ENCODE assay signal across 10 cellular contexts in genomic region chr3:119703900-119704531, GRCh38. TPM values are rescaled to one million over a fixed set of nuclear protein-coding genes. Genes with fewer than 3 reads are reported as not detected.
DNase-seq lines count a peak whose midpoint lies in the region; ATAC-seq and TF ChIP-seq lines count a peak whose summit lies in the region.
"Had no signal": no experiment of that assay in that cellular context is flagged by ENCODE, and none has a peak within 500 bp of the region (broad histone marks: within the 10 kb centered on the region; RNA-seq: fewer than 3 reads in every experiment).

No MANE protein-coding gene starts in this region.

- intact Hi-C loops in heart right ventricle (cut with DNase I) = no loop called here

- H3K4me3 Mint-ChIP-seq in HFFc6 (peak overlapping the region; percentile 84), glutamatergic neuron (ENCODE audit: unreplicated experiment) (peak overlapping the region; percentile 86), progenitor cell of endocrine pancreas (ENCODE audit: low read depth) (peak overlapping the region; percentile 85)

- no peak for TF ChIP-seq CTCF in HFFc6 (IDR thresholded peaks at IDR 0.05)
- TF ChIP-seq CTCF in glutamatergic neuron (IDR thresholded peaks at IDR 0.05; ENCODE audit: partially characterized antibody, unreplicated experiment) = no peak
- no peak for TF ChIP-seq CTCF in progenitor cell of endocrine pancreas (IDR thresholded peaks at IDR 0.05; ENCODE audit: unreplicated experiment)
- no peak for TF ChIP-seq CTCF in heart right ventricle (IDR thresholded peaks at IDR 0.05)

- DNase-seq in HFFc6 (no peak), glutamatergic neuron (no peak), progenitor cell of endocrine pancreas (ENCODE audit: low spot score, unreplicated experiment) (no peak), heart right ventricle (no peak), iPS-NIHi7 (ENCODE audit: extremely low spot score) (no peak), H4 (ENCODE audit: low spot score) (no peak)
- DNase-seq: effector CD4-positive, alpha-beta T cell; occipital lobe had no signal

- no peak overlapping the region for H3K27ac ChIP-seq in heart right ventricle
- H3K27ac ChIP-seq: KMS-11 had no signal

- no peaks in the 10 kb centered on the region for H3K9me3 Mint-ChIP-seq in HFFc6
- H3K9me3 Mint-ChIP-seq in glutamatergic neuron (ENCODE audit: unreplicated experiment) = peaks cover 3% of the 10 kb centered on the region
- no peaks in the 10 kb centered on the region for H3K9me3 Mint-ChIP-seq in progenitor cell of endocrine pancreas (ENCODE audit: low read depth)

- H3K4me3 ChIP-seq in heart right ventricle = peak overlapping the region in 2 of 10 donors; percentile 50 to 61

- peaks cover 15% of the 10 kb centered on the region for H3K4me1 Mint-ChIP-seq in HFFc6 (ENCODE audit: low read depth)
- no peaks in the 10 kb centered on the region for H3K4me1 Mint-ChIP-seq in glutamatergic neuron (ENCODE audit: low read depth, unreplicated experiment)
- peaks cover 24% of the 10 kb centered on the region for H3K4me1 Mint-ChIP-seq in progenitor cell of endocrine pancreas (ENCODE audit: low read depth)

- H3K36me3 Mint-ChIP-seq in HFFc6 (ENCODE audit: low read depth) = no peaks in the 10 kb centered on the region
- H3K36me3 Mint-ChIP-seq in glutamatergic neuron (ENCODE audit: unreplicated experiment) = no peaks in the 10 kb centered on the region
- peaks cover 5% of the 10 kb centered on the region for H3K36me3 Mint-ChIP-seq in progenitor cell of endocrine pancreas (ENCODE audit: insufficient read depth)

- peaks cover 0 to 6% (median 0%) of the 10 kb centered on the region in 11 donors for H3K9me3 ChIP-seq in heart right ventricle

- H3K27ac Mint-ChIP-seq in HFFc6 (no peak overlapping the region), glutamatergic neuron (ENCODE audit: unreplicated experiment) (no peak overlapping the region), progenitor cell of endocrine pancreas (peak overlapping the region; percentile 99)

- H3K27me3 Mint-ChIP-seq in HFFc6 (ENCODE audit: insufficient read depth) = peaks cover 17% of the 10 kb centered on the region
- no peaks in the 10 kb centered on the region for H3K27me3 Mint-ChIP-seq in glutamatergic neuron (ENCODE audit: unreplicated experiment)
- no peaks in the 10 kb centered on the region for H3K27me3 Mint-ChIP-seq in progenitor cell of endocrine pancreas

- H3K4me1 ChIP-seq in heart right ventricle = peaks cover 0 to 31% (median 15%) of the 10 kb centered on the region in 9 donors

- peak; percentile 4; the same call in 1 of the 3 replicates for ATAC-seq in SK-N-SH treated with all-trans-retinoic acid at 6 μM for 48 hours
- ATAC-seq in heart right ventricle = no peak

- no peaks in the 10 kb centered on the region for H3K36me3 ChIP-seq in heart right ventricle

- WGBS in heart right ventricle, 2 donors = 77 to 82% methylated on average over 7 of the region's 7 CpGs

- no peaks in the 10 kb centered on the region for H3K27me3 ChIP-seq in heart right ventricle

TF ChIP-seq in SK-N-SH treated with all-trans-retinoic acid at 6 μM for 48 hours, 23 proteins besides CTCF, POLR2A, EP300 and RAD21 (continues in another document):
- TF ChIP-seq SNAI2 (CRISPR knock-in tag; IDR thresholded peaks at IDR 0.05) (no peak), BACH2 (CRISPR knock-in tag; IDR thresholded peaks at IDR 0.05; ENCODE audit: borderline replicate concordance) (no peak), ZC3H10 (CRISPR knock-in tag; IDR thresholded peaks at IDR 0.05) (no peak), CREB5 (CRISPR knock-in tag; IDR thresholded peaks at IDR 0.05; ENCODE audit: low read depth) (no peak), POU6F1 (CRISPR knock-in tag; IDR thresholded peaks at IDR 0.05; ENCODE audit: borderline replicate concordance, low read depth) (no peak), PATZ1 (CRISPR knock-in tag; IDR thresholded peaks at IDR 0.05; ENCODE audit: borderline replicate concordance) (no peak), PPARA (CRISPR knock-in tag; IDR thresholded peaks at IDR 0.05; ENCODE audit: borderline replicate concordance) (no peak), RARB (CRISPR knock-in tag; IDR thresholded peaks at IDR 0.05) (no peak), ISL1 (CRISPR knock-in tag; IDR thresholded peaks at IDR 0.05) (no peak), ZFP3 (CRISPR knock-in tag; IDR thresholded peaks at IDR 0.05) (no peak), OSR1 (CRISPR knock-in tag; IDR thresholded peaks at IDR 0.05) (no peak), ESRRG (CRISPR knock-in tag; IDR thresholded peaks at IDR 0.05) (no peak), GLIS3 (CRISPR knock-in tag; IDR thresholded peaks at IDR 0.05) (no peak), ZNF8 (CRISPR knock-in tag; IDR thresholded peaks at IDR 0.05) (no peak), CSDC2 (CRISPR knock-in tag; IDR thresholded peaks at IDR 0.05) (no peak), TCF4 (CRISPR knock-in tag; IDR thresholded peaks at IDR 0.05; ENCODE audit: borderline replicate concordance) (no peak)

RNA-seq across cellular contexts. Expression of gene CFAP91, which starts 1.2 kb away (rescaled TPM):
- total RNA-seq in HFFc6 (2021; fragmentation: NEBNext Ultra II Directional; extraction: Animal tissue kit (Norgen Biotek cat#: 25700)) = not detected
- total RNA-seq in glutamatergic neuron (ENCODE audit: unreplicated experiment) (0.59 TPM), progenitor cell of endocrine pancreas (63.0 and 75.0 TPM in 2 replicates), heart right ventricle (under 1 TPM; 0.19 to 0.92 (median 0.49) TPM)
- 1 to 10 TPM in 1 of 2 donors, under 1 TPM in 1; 0.25 to 1.6 TPM for polyA plus RNA-seq in heart right ventricle
- total RNA-seq in H4 (2014; rRNA removed; shearing (Covaris generic)) = 0.17 TPM in 1 of 2 replicates, not detected in the other

RNA-seq across cellular contexts. Expression of gene COX17, which starts 26.8 kb away (rescaled TPM):
- 10 to 100 TPM; 28.9 to 41.0 (median 35.2) TPM for total RNA-seq in HFFc6 (2021; fragmentation: NEBNext Ultra II Directional; extraction: Animal tissue kit (Norgen Biotek cat#: 25700))
- total RNA-seq in glutamatergic neuron (ENCODE audit: unreplicated experiment) (38.0 TPM), progenitor cell of endocrine pancreas (29.9 and 35.4 TPM in 2 replicates), heart right ventricle (100 to 1,000 TPM in 6 of 10 donors, 10 to 100 TPM in 4; 76.2 to 175 (median 107) TPM)
- 100 to 1,000 TPM; 228 to 733 TPM for polyA plus RNA-seq in heart right ventricle
- 90.9 and 100 TPM in 2 replicates for total RNA-seq in H4 (2014; rRNA removed; shearing (Covaris generic))

RNA-seq across cellular contexts. Expression of gene POPDC2, which starts 43.6 kb away (rescaled TPM):
- total RNA-seq in HFFc6 (2021; fragmentation: NEBNext Ultra II Directional; extraction: Animal tissue kit (Norgen Biotek cat#: 25700)) = under 1 TPM in 4 of 6 experiments, not detected in 2; 0.14 to 0.98 (median 0.70) TPM
- total RNA-seq in glutamatergic neuron (ENCODE audit: unreplicated experiment) = 1.4 TPM
- 2.9 and 3.8 TPM in 2 replicates for total RNA-seq in progenitor cell of endocrine pancreas
- 100 to 1,000 TPM; 598 to 928 (median 732) TPM for total RNA-seq in heart right ventricle
- polyA plus RNA-seq in heart right ventricle = 100 to 1,000 TPM; 351 to 805 TPM
- total RNA-seq in H4 (2014; rRNA removed; shearing (Covaris generic)) = 0.06 and 0.54 TPM in 2 replicates

Comparison
In these comparisons a context has a peak if more than half of its experiments do, and no peak if none do; other contexts are left out.
1. RNA of gene CFAP91, which starts 1.2 kb away (total RNA-seq): 63.0 to 75.0 TPM in progenitor cell of endocrine pancreas; 0.59 TPM in glutamatergic neuron (single experiment), 0.19 to 0.92 TPM in heart right ventricle, 0.17 TPM in H4 and not detected in HFFc6; every median in the first group is over 10 times any median in the second.
2. RNA of gene POPDC2, which starts 43.6 kb away (total RNA-seq): 598 to 928 TPM in heart right ventricle; 2.9 to 3.8 TPM in progenitor cell of endocrine pancreas, 1.4 TPM in glutamatergic neuron (single experiment), 0.06 to 0.54 TPM in H4 and 0.14 to 0.98 TPM in HFFc6; every median in the first group is over 100 times any median in the second.
3. Peak in every context shown above with its lines, with median percentiles within 50 percentile points of each other: H3K4me3 Mint-ChIP-seq.